In the genomic region with DNA sequence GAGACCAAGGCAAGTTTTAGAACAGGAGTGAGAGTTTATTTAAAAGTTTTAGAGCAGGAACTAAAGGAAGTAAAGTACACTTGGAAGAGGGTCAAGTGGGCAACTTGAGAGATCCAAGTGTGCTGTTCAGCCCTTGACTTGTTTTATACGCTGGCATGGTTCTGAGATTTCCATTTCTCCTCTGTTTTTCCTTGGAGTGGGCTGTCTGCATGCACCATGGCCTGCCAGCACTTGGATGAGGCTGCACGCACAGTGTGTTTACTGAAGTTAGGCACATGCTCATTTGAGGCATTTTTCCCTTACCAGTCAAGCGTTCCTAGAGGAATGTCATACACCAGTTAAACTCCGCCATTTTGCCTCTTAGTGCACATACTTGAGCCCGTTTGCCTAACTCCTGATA, we compare ENCODE assay signal across 1 cellular context.
TF ChIP-seq lines count a peak whose summit lies in the region.

No MANE protein-coding gene starts in this region.

TF ChIP-seq in WTC11, 78 proteins besides CTCF, POLR2A, EP300 and RAD21 (continued from another document):
- TF ChIP-seq, protein P1, sequence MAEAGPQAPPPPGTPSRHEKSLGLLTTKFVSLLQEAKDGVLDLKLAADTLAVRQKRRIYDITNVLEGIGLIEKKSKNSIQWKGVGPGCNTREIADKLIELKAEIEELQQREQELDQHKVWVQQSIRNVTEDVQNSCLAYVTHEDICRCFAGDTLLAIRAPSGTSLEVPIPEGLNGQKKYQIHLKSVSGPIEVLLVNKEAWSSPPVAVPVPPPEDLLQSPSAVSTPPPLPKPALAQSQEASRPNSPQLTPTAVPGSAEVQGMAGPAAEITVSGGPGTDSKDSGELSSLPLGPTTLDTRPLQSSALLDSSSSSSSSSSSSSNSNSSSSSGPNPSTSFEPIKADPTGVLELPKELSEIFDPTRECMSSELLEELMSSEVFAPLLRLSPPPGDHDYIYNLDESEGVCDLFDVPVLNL (CRISPR knock-in tag; IDR thresholded peaks at IDR 0.05; ENCODE audit: borderline replicate concordance, low read depth), result no peak
- no peak for TF ChIP-seq ATF1 (CRISPR knock-in tag; IDR thresholded peaks at IDR 0.05)
- TF ChIP-seq, protein P2, sequence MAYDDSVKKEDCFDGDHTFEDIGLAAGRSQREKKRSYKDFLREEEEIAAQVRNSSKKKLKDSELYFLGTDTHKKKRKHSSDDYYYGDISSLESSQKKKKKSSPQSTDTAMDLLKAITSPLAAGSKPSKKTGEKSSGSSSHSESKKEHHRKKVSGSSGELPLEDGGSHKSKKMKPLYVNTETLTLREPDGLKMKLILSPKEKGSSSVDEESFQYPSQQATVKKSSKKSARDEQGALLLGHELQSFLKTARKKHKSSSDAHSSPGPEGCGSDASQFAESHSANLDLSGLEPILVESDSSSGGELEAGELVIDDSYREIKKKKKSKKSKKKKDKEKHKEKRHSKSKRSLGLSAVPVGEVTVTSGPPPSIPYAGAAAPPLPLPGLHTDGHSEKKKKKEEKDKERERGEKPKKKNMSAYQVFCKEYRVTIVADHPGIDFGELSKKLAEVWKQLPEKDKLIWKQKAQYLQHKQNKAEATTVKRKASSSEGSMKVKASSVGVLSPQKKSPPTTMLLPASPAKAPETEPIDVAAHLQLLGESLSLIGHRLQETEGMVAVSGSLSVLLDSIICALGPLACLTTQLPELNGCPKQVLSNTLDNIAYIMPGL (CRISPR knock-in tag; IDR thresholded peaks at IDR 0.05), result no peak
- TF ChIP-seq EMX1 (CRISPR knock-in tag; IDR thresholded peaks at IDR 0.05), result no peak
- TF ChIP-seq ZNF423 (CRISPR knock-in tag; IDR thresholded peaks at IDR 0.05), result no peak
